ENCODE assay signal across 18 cellular contexts in genomic region chr16:13594798-13595197, GRCh38.
DNase-seq lines count a peak whose midpoint lies in the region; ATAC-seq, FAIRE-seq and TF ChIP-seq lines count a peak whose summit lies in the region.
"Had no signal": no experiment of that assay in that cellular context is flagged by ENCODE, and none has a peak within 500 bp of the region (broad histone marks: within the 10 kb centered on the region; RNA-seq: fewer than 3 reads in every experiment).

No MANE protein-coding gene starts in this region.

- H3K9me3 Mint-ChIP-seq in WTC11 = no peaks in the 10 kb centered on the region
- peaks cover 4% of the 10 kb centered on the region for H3K9me3 Mint-ChIP-seq in neural crest cell

- H3K27me3 ChIP-seq in HAP-1 (ENCODE audit: low read depth) (no peaks in the 10 kb centered on the region), iPS DF 6.9 (ENCODE audit: control insufficient read depth, insufficient read depth, low read length) (no peaks in the 10 kb centered on the region)

- H3K27ac ChIP-seq in iPS DF 6.9 (ENCODE audit: low read length) = no peak overlapping the region

- H3K27ac Mint-ChIP-seq in WTC11 = peak overlapping the region; percentile 96
- peak overlapping the region; percentile 93 for H3K27ac Mint-ChIP-seq in neural crest cell (ENCODE audit: unreplicated experiment)
- H3K27ac Mint-ChIP-seq: B cell; CD4-positive, CD25-positive, alpha-beta regulatory T cell had no signal

- TF ChIP-seq CTCF in WTC11 (IDR thresholded peaks at IDR 0.05) (no peak), neural crest cell (conservative IDR thresholded peaks at IDR 0.05) (no peak), foreskin fibroblast (IDR thresholded peaks at IDR 0.05; ENCODE audit: low read depth, low read length) (no peak)

- H3K27me3 Mint-ChIP-seq in WTC11 (ENCODE audit: low read depth) (no peaks in the 10 kb centered on the region; the same call in 1 of the 2 replicates), neural crest cell (ENCODE audit: low read depth) (no peaks in the 10 kb centered on the region)
- H3K27me3 Mint-ChIP-seq: B cell; CD4-positive, CD25-positive, alpha-beta regulatory T cell had no signal

- ATAC-seq in WTC11 (peak; percentile 98), GM21737 (IDR thresholded peaks at IDR 0.05; ENCODE audit: unreplicated experiment) (no peak)

- in situ Hi-C loops in HAP-1 (cut with MboI; ENCODE audit: low sequenced_read_pairs) = no loop called here

- H3K4me1 Mint-ChIP-seq in WTC11 (peaks cover 21% of the 10 kb centered on the region), neural crest cell (peaks cover 16% of the 10 kb centered on the region)
- H3K4me1 Mint-ChIP-seq: B cell; CD4-positive, CD25-positive, alpha-beta regulatory T cell had no signal

- WGBS in iPS DF 6.9 (ENCODE audit: insufficient coverage, insufficient read length) = no CpG with 5 or more reads among the region's 3 CpGs

- no peaks in the 10 kb centered on the region; the same call in 1 of the 2 replicates for H3K9me3 ChIP-seq in HAP-1
- H3K9me3 ChIP-seq in iPS DF 6.9 (ENCODE audit: control insufficient read depth, insufficient read depth, low read length) = no peaks in the 10 kb centered on the region

- H3K36me3 Mint-ChIP-seq in WTC11 = no peaks in the 10 kb centered on the region
- no peaks in the 10 kb centered on the region for H3K36me3 Mint-ChIP-seq in neural crest cell (ENCODE audit: low read depth)
- H3K36me3 Mint-ChIP-seq: CD4-positive, CD25-positive, alpha-beta regulatory T cell had no signal

- CTCF ChIA-PET in WTC11 (lab: Charles Lee) = interaction anchor here (0.8 to 1.2 kb wide), 3 partner anchors 43 to 325 kb away, joined by 3 read pairs; partner anchors contain the start of gene ERCC4

- H3K4me1 ChIP-seq in HAP-1 (no peaks in the 10 kb centered on the region), iPS DF 6.9 (ENCODE audit: control insufficient read depth, insufficient read depth, low read length) (peaks cover 4% of the 10 kb centered on the region; the same call in 1 of the 2 replicates)

- H3K4me3 ChIP-seq in HAP-1 = no peak overlapping the region
- no peak overlapping the region for H3K4me3 ChIP-seq in iPS DF 6.9 (ENCODE audit: low read length)
- H3K4me3 ChIP-seq in foreskin fibroblast (ENCODE audit: low read depth in 1 of 2, low read length in 2 of 2) = no peak overlapping the region

- H3K36me3 ChIP-seq in HAP-1 (replicated peaks) (no peaks in the 10 kb centered on the region), iPS DF 6.9 (ENCODE audit: control insufficient read depth, insufficient read depth, low read length) (no peaks in the 10 kb centered on the region)

- POLR2A ChIA-PET in WTC11 (lab: Charles Lee) = no interaction called here

- TF ChIP-seq POLR2A in H54 (IDR thresholded peaks at IDR 0.05; ENCODE audit: low read depth, low read length) = no peak

- no peak for FAIRE-seq in H54 (lab: Jason Lieb, UNC)

- DNase-seq in HAP-1 (ENCODE audit: low spot score in 2 of 2) (peak; percentile 26 to 31), WTC11 (ENCODE audit: low spot score) (peak; percentile 17), iPS DF 6.9 (ENCODE audit: low read depth, low spot score) (peak; percentile 82), neural crest cell (ENCODE audit: low read depth, low spot score) (no peak), foreskin fibroblast (no peak), COLO668 (lab: John Stamatoyannopoulos, UW; ENCODE audit: unreplicated experiment) (no peak), H54 (ENCODE audit: insufficient read length, low spot score) (no peak)
- DNase-seq: CD4-positive, CD25-positive, alpha-beta regulatory T cell; NCI-H1048; NCI-H2081 treated with DMSO at 0.1 percent for 48 hours; NCI-H345; NCI-H526; NK-92 treated with Interleukin-12 subunit alpha and Interleukin-12 subunit beta, amount 100 ng/mL, for 24 hours; OCI-M1; RPMI8226; SIG-M5 had no signal

- H3K4me3 Mint-ChIP-seq in WTC11 (no peak overlapping the region), neural crest cell (no peak overlapping the region)
- H3K4me3 Mint-ChIP-seq: B cell; CD4-positive, CD25-positive, alpha-beta regulatory T cell had no signal

TF ChIP-seq in WTC11, 78 proteins besides CTCF, POLR2A, EP300 and RAD21:
- TF ChIP-seq ZNF416 (CRISPR knock-in tag; IDR thresholded peaks at IDR 0.05) = no peak
- TF ChIP-seq CDX4 (CRISPR knock-in tag; IDR thresholded peaks at IDR 0.05; ENCODE audit: borderline replicate concordance) = no peak
- 0 out of 2 replicates have a peak, but pooled peaks have one; percentile 34 for TF ChIP-seq SP1 (CRISPR knock-in tag; conservative IDR thresholded peaks at IDR 0.05)
- TF ChIP-seq USF1 (CRISPR knock-in tag; IDR thresholded peaks at IDR 0.05) = peak; percentile 91
- peak; percentile 91 for TF ChIP-seq USF2 (CRISPR knock-in tag; IDR thresholded peaks at IDR 0.05)
- 0 out of 2 replicates have a peak, but pooled peaks have one; percentile 25 for TF ChIP-seq FOXK1 (CRISPR knock-in tag; IDR thresholded peaks at IDR 0.05)

Comparison
In these comparisons a context has a peak if more than half of its experiments do, and no peak if none do; other contexts are left out.
1. DNase-seq: peak in HAP-1 (2 of 2), WTC11 (single experiment) and iPS DF 6.9 (single experiment); none in neural crest cell (single experiment), foreskin fibroblast (0 of 2), COLO668 (single experiment) and H54 (single experiment).